ENCODE assay signal across 9 cellular contexts in the genomic region with DNA sequence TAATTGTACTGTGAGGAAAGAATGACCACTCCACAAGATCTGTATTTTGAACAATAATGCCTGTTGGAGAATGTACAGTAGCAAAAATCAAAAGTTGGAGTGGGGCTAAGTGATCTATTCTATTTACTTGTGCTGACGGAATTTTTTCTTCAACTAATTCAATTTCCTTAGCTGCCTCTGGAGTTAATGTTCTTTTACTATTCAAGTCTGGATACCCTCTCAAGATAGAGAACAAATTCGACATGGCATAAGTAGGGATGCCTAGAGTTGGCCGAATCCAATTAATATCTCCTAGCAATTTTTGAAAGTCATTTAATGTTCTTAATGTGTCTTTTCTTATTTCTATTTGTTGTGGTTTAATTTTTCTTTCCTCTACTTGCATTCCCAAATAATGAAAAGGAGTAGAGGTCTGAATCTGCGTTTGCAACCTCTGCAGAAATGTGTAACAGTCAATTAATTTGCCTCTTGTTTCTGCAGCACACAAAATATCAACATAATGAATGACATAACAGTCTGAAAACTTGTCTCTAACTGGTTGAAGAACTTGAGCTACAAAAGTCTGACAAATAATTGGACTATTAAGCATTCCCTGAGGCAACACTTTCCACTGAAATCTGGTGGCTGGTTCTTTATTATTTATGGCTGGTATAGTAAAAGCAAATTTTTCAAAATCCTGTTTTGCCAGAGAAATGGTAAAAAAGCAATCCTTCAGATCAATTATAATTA. TPM values are rescaled to one million over a fixed set of nuclear protein-coding genes. Genes with fewer than 3 reads are reported as not detected.
DNase-seq lines count a peak whose midpoint lies in the region; ATAC-seq, FAIRE-seq and TF ChIP-seq lines count a peak whose summit lies in the region.
"Not testable (repeated sequence)": the region's sequence is repeated elsewhere in the genome, so short reads cannot be mapped to it uniquely, and the experiment has no call there.
"Had no signal": no experiment of that assay in that cellular context is flagged by ENCODE, and none has a peak within 500 bp of the region (broad histone marks: within the 10 kb centered on the region; RNA-seq: fewer than 3 reads in every experiment).

No MANE protein-coding gene starts in this region.

- CTCF ChIA-PET in WTC11 (lab: Charles Lee) = not testable (repeated sequence)

- peak; percentile 1 for DNase-seq in GM10266 (ENCODE audit: extremely low spot score)
- peak; percentile 0 for DNase-seq in LoVo (ENCODE audit: low spot score)
- DNase-seq in RCC 7860 (ENCODE audit: low spot score) = peak; percentile 3
- DNase-seq in WTC11 (ENCODE audit: low spot score) = not testable (repeated sequence)
- peak; percentile 3 for DNase-seq in ecto neural progenitor cell (ENCODE audit: low spot score)
- peak; percentile 23 for DNase-seq in medulla oblongata (ENCODE audit: extremely low spot score)
- DNase-seq in small intestine = peak; percentile 1

- not testable (repeated sequence) for H3K9me3 ChIP-seq in small intestine (ENCODE audit: control insufficient read depth, low read depth)

- not testable (repeated sequence) for H3K4me1 Mint-ChIP-seq in WTC11

- 53 to 55% (median 55%) methylated on average over 4 of the region's 4 CpGs for WGBS in small intestine, 3 donors

- H3K4me3 ChIP-seq in small intestine (ENCODE audit: low read depth in 1 of 2, low read length in 2 of 2) = not testable (repeated sequence)

- H3K4me3 Mint-ChIP-seq in WTC11 = not testable (repeated sequence)

- POLR2A ChIA-PET in WTC11 (lab: Charles Lee) = not testable (repeated sequence)

- not testable (repeated sequence) for FAIRE-seq in RCC 7860 (lab: Jason Lieb, UNC); small intestine (lab: Jason Lieb, UNC)

- not testable (repeated sequence) for H3K36me3 Mint-ChIP-seq in WTC11

- not testable (repeated sequence) for H3K27ac Mint-ChIP-seq in WTC11

- not testable (repeated sequence) for TF ChIP-seq CTCF in GM10266 (IDR thresholded peaks at IDR 0.05; ENCODE audit: control insufficient read depth, insufficient read depth, low read depth, missing control alignments); WTC11 (IDR thresholded peaks at IDR 0.05)

- H3K27me3 Mint-ChIP-seq in WTC11 (ENCODE audit: low read depth) = not testable (repeated sequence)

- not testable (repeated sequence) for ATAC-seq in WTC11

- H3K4me1 ChIP-seq in small intestine (ENCODE audit: control insufficient read depth in 2 of 2, insufficient read depth in 1 of 2, low read depth in 1 of 2, low read length in 1 of 2) = not testable (repeated sequence)

- not testable (repeated sequence) for H3K36me3 ChIP-seq in small intestine (ENCODE audit: control insufficient read depth in 2 of 2, insufficient read depth in 2 of 2, low read length in 2 of 2)

- H3K27ac ChIP-seq in small intestine (ENCODE audit: low read depth in 1 of 2, low read length in 1 of 2) = not testable (repeated sequence)

- H3K27me3 ChIP-seq in small intestine (ENCODE audit: control insufficient read depth in 2 of 2, insufficient read depth in 2 of 2, low read length in 2 of 2) = not testable (repeated sequence)

- not testable (repeated sequence) for H3K9me3 Mint-ChIP-seq in WTC11

TF ChIP-seq in WTC11, 78 proteins besides CTCF, POLR2A, EP300 and RAD21:
- peak; percentile 77; the same call in 1 of the 2 replicates for TF ChIP-seq OVOL2 (CRISPR knock-in tag; IDR thresholded peaks at IDR 0.05; ENCODE audit: borderline replicate concordance)
TF ChIP-seq in WTC11: peak in this region for 1; not testable (repeated sequence) for 77.

RNA-seq across cellular contexts. Expression of a gene that starts 46.4 kb away (rescaled TPM):
- total RNA-seq in WTC11 (2021) = 0.09 to 0.24 TPM (median 0.18 TPM) in 3 replicates
- polyA plus RNA-seq in small intestine = not detected
- total RNA-seq: G401 had no signal
- polyA plus RNA-seq: IgD-negative memory B cell had no signal
